8 cellular contexts compared by ENCODE assay signal in the genomic region with DNA sequence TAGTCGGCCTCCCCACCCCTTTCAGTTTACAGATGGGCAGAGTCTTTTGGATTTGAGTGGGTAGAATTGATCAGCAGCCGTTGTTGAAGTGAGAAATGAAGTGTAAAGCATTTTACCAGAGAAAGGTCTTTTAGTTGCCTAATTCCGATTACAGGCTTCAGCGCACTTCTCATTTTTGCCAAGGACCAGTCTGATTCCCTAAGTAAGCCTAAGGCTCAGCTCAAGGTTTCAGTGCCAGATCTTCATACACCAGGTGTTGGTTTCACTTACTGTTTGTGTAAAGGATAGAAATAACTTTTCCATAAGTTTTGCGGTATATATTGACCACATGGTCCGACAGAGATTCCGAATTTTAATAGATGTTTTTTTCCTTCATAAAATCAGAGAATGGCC.
DNase-seq lines count a peak whose midpoint lies in the region; ATAC-seq and TF ChIP-seq lines count a peak whose summit lies in the region.

No MANE protein-coding gene starts in this region.

- H3K27me3 Mint-ChIP-seq in activated T-cell treated with anti-CD3 and anti-CD28 coated beads, Interleukin-2, amount 50 U/mL, for 24 hours, result no peaks in the 10 kb centered on the region
- no peaks in the 10 kb centered on the region for H3K27me3 Mint-ChIP-seq in activated T-helper 2 cell treated with anti-CD3 and anti-CD28 coated beads, Interferon-gamma antibody, Interleukin-2, Interleukin-4, amounts not matched to agents 10 μg/mL and 5 μg/mL and 100 μg/mL, durations not matched to agents 14 hours and 24 hours and 36 hours (ENCODE audit: low read depth)

- ATAC-seq in HG03521 (IDR thresholded peaks at IDR 0.05; ENCODE audit: unreplicated experiment), result no peak

- H3K27ac Mint-ChIP-seq in activated T-cell treated with anti-CD3 and anti-CD28 coated beads, Interleukin-2, amount 50 U/mL, for 24 hours, result no peak overlapping the region
- no peak overlapping the region for H3K27ac Mint-ChIP-seq in activated T-helper 2 cell treated with anti-CD3 and anti-CD28 coated beads, Interferon-gamma antibody, Interleukin-2, Interleukin-4, amounts not matched to agents 10 μg/mL and 5 μg/mL and 100 μg/mL, durations not matched to agents 14 hours and 24 hours and 36 hours

- H3K4me3 Mint-ChIP-seq in activated T-cell treated with anti-CD3 and anti-CD28 coated beads, Interleukin-2, amount 50 U/mL, for 24 hours, result peak overlapping the region; percentile 83
- peak overlapping the region; percentile 88 for H3K4me3 Mint-ChIP-seq in activated T-helper 2 cell treated with anti-CD3 and anti-CD28 coated beads, Interferon-gamma antibody, Interleukin-2, Interleukin-4, amounts not matched to agents 10 μg/mL and 5 μg/mL and 100 μg/mL, durations not matched to agents 14 hours and 24 hours and 36 hours (ENCODE audit: low read depth)

- intact Hi-C loops in activated T-helper 2 cell treated with anti-CD3 and anti-CD28 coated beads, Interferon-gamma antibody, Interleukin-2, Interleukin-4, amounts not matched to agents 10 μg/mL and 5 μg/mL and 100 μg/mL, durations not matched to agents 14 hours and 24 hours and 36 hours (cut with micrococcal nuclease), result loop anchor here (10.0 kb wide), 1 partner anchor 303 kb away; no protein-coding TSS in a partner anchor
- intact Hi-C loops in tibial artery (cut with DNase I; ENCODE audit: low total_unique reads), result loop anchor here (5.0 to 10.0 kb wide), 2 partner anchors 213 to 300 kb away; no protein-coding TSS in a partner anchor

- H3K4me3 ChIP-seq in liver (ENCODE audit: low read depth in 1 of 3, low read length in 3 of 3), result peak overlapping the region in 1 of 3 donors; percentile 9
- peak overlapping the region in 1 of 2 donors; percentile 93 for H3K4me3 ChIP-seq in tibial artery

- TF ChIP-seq CTCF in liver (IDR thresholded peaks at IDR 0.05; ENCODE audit: low read depth, low read length, missing input control), result no peak
- no peak for TF ChIP-seq CTCF in tibial artery (IDR thresholded peaks at IDR 0.05)

- DNase-seq in activated T-cell treated with anti-CD3 and anti-CD28 coated beads, Interleukin-2, amount 50 U/mL, for 24 hours, result no peak
- no peak for DNase-seq in activated T-cell treated with anti-CD3 and anti-CD28 coated beads, Interleukin-2, amount 50 U/mL, for 48 hours
- DNase-seq in activated T-helper 2 cell treated with anti-CD3 and anti-CD28 coated beads, Interferon-gamma antibody, Interleukin-2, Interleukin-4, amounts not matched to agents 10 μg/mL and 5 μg/mL and 100 μg/mL, durations not matched to agents 14 hours and 24 hours and 36 hours (ENCODE audit: low spot score), result no peak
- DNase-seq in tibial artery, result no peak
- DNase-seq in stimulated activated CD4-positive, alpha-beta T cell treated with anti-CD3 and anti-CD28 coated beads, Interleukin-4, amount 100 ng/mL, for 24 hours, result no peak
- DNase-seq in activated CD4-positive, alpha-beta T cell treated with anti-CD3 and anti-CD28 coated beads for 1 hour, result no peak

- H3K27ac ChIP-seq in liver (ENCODE audit: low read depth in 1 of 2, low read length in 2 of 2) (peak overlapping the region; percentile 93 to 96), tibial artery (peak overlapping the region; percentile 84 to 93)

- TF ChIP-seq RAD21 in liver (IDR thresholded peaks at IDR 0.05), result no peak

- peaks cover 60% of the 10 kb centered on the region for H3K4me1 Mint-ChIP-seq in activated T-cell treated with anti-CD3 and anti-CD28 coated beads, Interleukin-2, amount 50 U/mL, for 24 hours (ENCODE audit: low read depth)
- peaks cover 43% of the 10 kb centered on the region for H3K4me1 Mint-ChIP-seq in activated T-helper 2 cell treated with anti-CD3 and anti-CD28 coated beads, Interferon-gamma antibody, Interleukin-2, Interleukin-4, amounts not matched to agents 10 μg/mL and 5 μg/mL and 100 μg/mL, durations not matched to agents 14 hours and 24 hours and 36 hours (ENCODE audit: low read depth)

- H3K9me3 ChIP-seq in liver (ENCODE audit: control insufficient read depth in 4 of 4, low read length in 3 of 4) (no peaks in the 10 kb centered on the region), tibial artery (no peaks in the 10 kb centered on the region)

- H3K36me3 Mint-ChIP-seq in activated T-cell treated with anti-CD3 and anti-CD28 coated beads, Interleukin-2, amount 50 U/mL, for 24 hours (ENCODE audit: low read depth), result peaks cover 25% of the 10 kb centered on the region
- peaks cover 15% of the 10 kb centered on the region for H3K36me3 Mint-ChIP-seq in activated T-helper 2 cell treated with anti-CD3 and anti-CD28 coated beads, Interferon-gamma antibody, Interleukin-2, Interleukin-4, amounts not matched to agents 10 μg/mL and 5 μg/mL and 100 μg/mL, durations not matched to agents 14 hours and 24 hours and 36 hours (ENCODE audit: low read depth)

- WGBS in liver, result 27% methylated on average over 7 of the region's 7 CpGs

- no peaks in the 10 kb centered on the region for H3K9me3 Mint-ChIP-seq in activated T-cell treated with anti-CD3 and anti-CD28 coated beads, Interleukin-2, amount 50 U/mL, for 24 hours
- H3K9me3 Mint-ChIP-seq in activated T-helper 2 cell treated with anti-CD3 and anti-CD28 coated beads, Interferon-gamma antibody, Interleukin-2, Interleukin-4, amounts not matched to agents 10 μg/mL and 5 μg/mL and 100 μg/mL, durations not matched to agents 14 hours and 24 hours and 36 hours, result no peaks in the 10 kb centered on the region

- H3K9ac ChIP-seq in liver (ENCODE audit: low read depth in 1 of 2, low read length in 2 of 2), result peak overlapping the region; percentile 21 to 76

- no peaks in the 10 kb centered on the region for H3K27me3 ChIP-seq in liver (ENCODE audit: control insufficient read depth in 4 of 4, insufficient read depth in 4 of 4, low read length in 3 of 4)
- H3K27me3 ChIP-seq in tibial artery, result no peaks in the 10 kb centered on the region

- H3K36me3 ChIP-seq in liver (ENCODE audit: control insufficient read depth in 4 of 4, insufficient read depth in 3 of 4, low read depth in 1 of 4, low read length in 3 of 4), result peaks cover 0 to 3% (median under 1%) of the 10 kb centered on the region in 4 donors
- H3K36me3 ChIP-seq in tibial artery, result peaks cover 0 to 1% (median 0%) of the 10 kb centered on the region in 3 donors

- H3K4me1 ChIP-seq in liver (ENCODE audit: control insufficient read depth in 4 of 4, insufficient read depth in 4 of 4, low read length in 3 of 4) (peaks cover 11 to 67% (median 66%) of the 10 kb centered on the region in 4 donors), tibial artery (peaks cover 0 to 73% (median 56%) of the 10 kb centered on the region in 4 donors)

TF ChIP-seq in liver, 16 proteins besides CTCF, POLR2A, EP300 and RAD21:
- no peak for TF ChIP-seq SP1 (IDR thresholded peaks at IDR 0.05)
- TF ChIP-seq YY1 (IDR thresholded peaks at IDR 0.05), result no peak
- no peak for TF ChIP-seq NR2F2 (IDR thresholded peaks at IDR 0.05)
- TF ChIP-seq ZBTB33 (IDR thresholded peaks at IDR 0.05), result no peak
- TF ChIP-seq HNF4G (IDR thresholded peaks at IDR 0.05), result no peak
- TF ChIP-seq, protein P1, sequence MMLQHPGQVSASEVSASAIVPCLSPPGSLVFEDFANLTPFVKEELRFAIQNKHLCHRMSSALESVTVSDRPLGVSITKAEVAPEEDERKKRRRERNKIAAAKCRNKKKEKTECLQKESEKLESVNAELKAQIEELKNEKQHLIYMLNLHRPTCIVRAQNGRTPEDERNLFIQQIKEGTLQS (IDR thresholded peaks at IDR 0.05), result no peak
